8 cellular contexts compared by ENCODE assay signal in genomic region chr5:43017438-43017820, GRCh38. TPM values are rescaled to one million over a fixed set of nuclear protein-coding genes. Genes with fewer than 3 reads are reported as not detected.
DNase-seq lines count a peak whose midpoint lies in the region; ATAC-seq and TF ChIP-seq lines count a peak whose summit lies in the region.

No MANE protein-coding gene starts in this region.

- H3K4me3 ChIP-seq in SJSA1 (peak overlapping the region; percentile 49), mesenchymal stem cell (ENCODE audit: insufficient read depth in 1 of 2, low read depth in 1 of 2, low read length in 2 of 2) (peak overlapping the region; percentile 66 to 84), transverse colon (peak overlapping the region; percentile 9 to 61 (median 52))

- intact Hi-C loops in transverse colon (cut with DNase I; ENCODE audit: low total_unique reads), result no loop called here

- H3K23ac ChIP-seq in mesenchymal stem cell (ENCODE audit: low read length in 2 of 2), result peak overlapping the region in 1 of 2 experiments; percentile 40

- peak overlapping the region; percentile 8 for H4K8ac ChIP-seq in mesenchymal stem cell (ENCODE audit: low read length)

- in situ Hi-C loops in transverse colon (cut with MboI; ENCODE audit: low pct_ligation_motif_present in 1 of 4, low pct_unique_long_range_greater_than_20kb in 1 of 4, low sequenced_read_pairs in 3 of 4), result no loop called here

- peak overlapping the region; percentile 48 to 95 for H3K4ac ChIP-seq in mesenchymal stem cell (ENCODE audit: low read depth in 1 of 2, low read length in 2 of 2)

- DNase-seq in DMS153 treated with DMSO at 0.1 percent for 48 hours (lab: John Stamatoyannopoulos, UW; ENCODE audit: unreplicated experiment) (peak; percentile 65), SJSA1 (ENCODE audit: low read depth in 1 of 2, low spot score in 2 of 2) (peak in 1 of 2 experiments; percentile 56), ecto neural progenitor cell (ENCODE audit: low spot score) (peak; percentile 59), mesenchymal stem cell (peak; percentile 70), transverse colon (peak; percentile 54)

- H3K4me1 ChIP-seq in SJSA1 (replicated peaks) (peaks cover 16% of the 10 kb centered on the region), mesenchymal stem cell (ENCODE audit: control insufficient read depth, insufficient read depth, low read depth, low read length) (peaks cover 6% of the 10 kb centered on the region), transverse colon (peaks cover 0 to 27% (median 6%) of the 10 kb centered on the region in 4 donors)

- H3K9me3 ChIP-seq in SJSA1 (replicated peaks) (no peaks in the 10 kb centered on the region), mesenchymal stem cell (ENCODE audit: control insufficient read depth, low read length) (no peaks in the 10 kb centered on the region), transverse colon (no peaks in the 10 kb centered on the region)

- H3K9ac ChIP-seq in mesenchymal stem cell (ENCODE audit: low read length), result peak overlapping the region; percentile 94

- H3K36me3 ChIP-seq in SJSA1 (peaks cover 6% of the 10 kb centered on the region; the same call in 1 of the 2 replicates), mesenchymal stem cell (ENCODE audit: control insufficient read depth in 1 of 2, insufficient read depth in 2 of 2, low read depth in 1 of 2, low read length in 2 of 2) (peaks cover 3 to 7% of the 10 kb centered on the region in 2 experiments), transverse colon (no peaks in the 10 kb centered on the region)

- no peak for TF ChIP-seq POLR2A in transverse colon (IDR thresholded peaks at IDR 0.05)

- TF ChIP-seq CTCF in transverse colon (IDR thresholded peaks at IDR 0.05), result peak in 2 of 5 experiments; percentile 8 to 22

- WGBS in mesenchymal stem cell, result 0% methylated on average over 13 of the region's 13 CpGs
- WGBS in transverse colon (ENCODE audit: low coverage in 1 of 2), 2 donors, result 0 to 13% methylated on average over 3 to 13 of the region's 13 CpGs

- ATAC-seq in HG03066 (IDR thresholded peaks at IDR 0.05; ENCODE audit: low read depth, unreplicated experiment) (peak; percentile 20), HG02759 (IDR thresholded peaks at IDR 0.05; ENCODE audit: unreplicated experiment) (no peak), GM21515 (IDR thresholded peaks at IDR 0.05; ENCODE audit: unreplicated experiment) (no peak)

- H4K91ac ChIP-seq in mesenchymal stem cell (ENCODE audit: low read length), result peak overlapping the region; percentile 19

- H3K27me3 ChIP-seq in SJSA1 (replicated peaks) (no peaks in the 10 kb centered on the region), mesenchymal stem cell (ENCODE audit: control insufficient read depth in 1 of 2, insufficient read depth in 1 of 2, low read length in 2 of 2) (no peaks in the 10 kb centered on the region), transverse colon (peaks cover 60% of the 10 kb centered on the region)

- peak overlapping the region; percentile 71 to 84 for H3K18ac ChIP-seq in mesenchymal stem cell (ENCODE audit: low read depth in 1 of 2, low read length in 2 of 2)

- peak overlapping the region in 1 of 2 experiments; percentile 92 for H3K14ac ChIP-seq in mesenchymal stem cell (ENCODE audit: low read length in 2 of 2)

- peaks cover 18% of the 10 kb centered on the region for H3K79me1 ChIP-seq in mesenchymal stem cell (replicated peaks; ENCODE audit: low read length, poor library complexity, severe bottlenecking)

- H3K27ac ChIP-seq in SJSA1 (peak overlapping the region; percentile 95), mesenchymal stem cell (ENCODE audit: low read length, poor library complexity, severe bottlenecking) (peak overlapping the region; percentile 81), transverse colon (peak overlapping the region; percentile 92 to 97 (median 94))

- no peak for TF ChIP-seq EP300 in transverse colon (IDR thresholded peaks at IDR 0.05; ENCODE audit: low read depth)

- H2AK5ac ChIP-seq in mesenchymal stem cell (ENCODE audit: low read length, severe bottlenecking), result no peak overlapping the region

- peak overlapping the region in 1 of 2 experiments; percentile 60 for H2BK12ac ChIP-seq in mesenchymal stem cell (ENCODE audit: low read length in 2 of 2)

- no peak overlapping the region for H2BK120ac ChIP-seq in mesenchymal stem cell (ENCODE audit: low read depth, low read length)

- no peak overlapping the region for H2BK5ac ChIP-seq in mesenchymal stem cell (ENCODE audit: low read depth, low read length, poor library complexity, severe bottlenecking)

- peak overlapping the region; percentile 77 for H2AFZ ChIP-seq in mesenchymal stem cell (ENCODE audit: low read depth, low read length)

- peak overlapping the region; percentile 95 for H3K4me2 ChIP-seq in mesenchymal stem cell (ENCODE audit: low read length, poor library complexity, severe bottlenecking)

- H2BK15ac ChIP-seq in mesenchymal stem cell (ENCODE audit: low read depth, poor library complexity, severe bottlenecking), result no peak overlapping the region

RNA-seq across cellular contexts. Expression of gene ANXA2R, which starts 22.7 kb away (rescaled TPM):
- 1.4 and 2.5 TPM in 2 replicates for total RNA-seq in SJSA1 (2014; rRNA removed; shearing (Covaris generic))
- polyA plus RNA-seq in mesenchymal stem cell (2013, experiment 1 of 2), result 1.8 TPM
- polyA plus RNA-seq in mesenchymal stem cell (2013, experiment 2 of 2), result 1.8 TPM
- total RNA-seq in transverse colon, result 1 to 10 TPM in 2 of 4 donors, under 1 TPM in 2; 0.75 to 4.4 (median 2.0) TPM
